ENCODE assay signal across 1 cellular context in the genomic region with DNA sequence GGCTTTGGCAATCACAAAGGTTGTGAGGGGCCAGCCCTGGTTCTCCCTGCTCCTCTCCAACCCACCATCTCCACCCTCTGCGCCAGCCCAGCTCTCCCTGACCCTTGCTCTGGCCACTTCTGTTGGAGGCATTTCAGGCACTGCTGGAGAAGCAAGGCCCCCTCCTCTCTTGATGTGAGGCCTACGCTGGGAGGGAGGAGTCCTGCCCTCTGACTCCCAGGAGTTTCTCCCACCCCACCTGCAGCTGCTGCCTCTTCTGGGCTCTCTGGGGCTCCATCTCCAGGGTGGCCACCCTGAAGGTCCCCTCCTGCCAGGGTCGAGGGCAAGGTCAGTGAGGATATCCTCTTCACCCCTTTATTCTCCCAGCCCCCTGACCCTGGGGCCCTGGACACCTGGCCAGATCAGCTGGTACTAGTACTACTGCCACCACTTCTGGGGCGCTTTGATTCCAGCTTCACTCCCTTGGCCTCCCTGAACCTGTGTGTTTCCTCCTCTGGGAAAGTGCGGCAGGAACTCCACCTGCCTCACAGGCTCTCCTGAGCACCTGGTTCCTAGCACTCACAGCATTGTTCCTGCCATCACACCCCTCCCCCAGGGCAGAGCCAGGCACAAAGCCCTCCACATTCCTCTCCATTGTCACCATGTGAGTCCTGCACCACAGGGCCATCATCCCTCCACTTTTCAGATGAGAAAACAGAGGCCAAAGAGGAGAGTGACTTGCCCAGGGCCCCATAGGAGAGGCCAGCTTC.
TF ChIP-seq lines count a peak whose summit lies in the region.

No MANE protein-coding gene starts in this region.

TF ChIP-seq in GM23338, 12 proteins besides CTCF, POLR2A, EP300 and RAD21 (continued from another document):
- TF ChIP-seq, protein P1, sequence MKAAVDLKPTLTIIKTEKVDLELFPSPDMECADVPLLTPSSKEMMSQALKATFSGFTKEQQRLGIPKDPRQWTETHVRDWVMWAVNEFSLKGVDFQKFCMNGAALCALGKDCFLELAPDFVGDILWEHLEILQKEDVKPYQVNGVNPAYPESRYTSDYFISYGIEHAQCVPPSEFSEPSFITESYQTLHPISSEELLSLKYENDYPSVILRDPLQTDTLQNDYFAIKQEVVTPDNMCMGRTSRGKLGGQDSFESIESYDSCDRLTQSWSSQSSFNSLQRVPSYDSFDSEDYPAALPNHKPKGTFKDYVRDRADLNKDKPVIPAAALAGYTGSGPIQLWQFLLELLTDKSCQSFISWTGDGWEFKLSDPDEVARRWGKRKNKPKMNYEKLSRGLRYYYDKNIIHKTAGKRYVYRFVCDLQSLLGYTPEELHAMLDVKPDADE (IDR thresholded peaks at IDR 0.05) = no peak
